1 cellular context compared by ENCODE assay signal in the genomic region with DNA sequence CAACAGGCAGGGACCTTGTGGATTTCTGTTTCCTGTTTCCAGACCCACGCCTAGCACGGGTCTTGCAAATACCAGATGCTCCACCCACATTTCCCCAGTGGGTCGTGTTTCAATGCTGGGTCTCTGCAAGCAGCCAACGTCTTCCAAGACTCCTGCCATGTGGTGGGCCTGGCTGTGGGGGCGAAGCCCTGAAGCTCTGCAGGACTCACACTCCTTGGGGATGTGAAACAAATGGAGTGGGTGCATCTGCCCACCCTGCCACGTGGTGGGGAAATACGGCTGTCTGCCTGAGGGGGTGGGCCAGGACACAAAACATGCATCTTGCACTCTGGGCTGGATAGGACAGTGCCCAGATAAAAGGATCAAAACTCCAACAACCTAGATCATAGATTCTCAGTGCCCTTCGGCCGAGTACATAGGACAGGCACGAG.
TF ChIP-seq lines count a peak whose summit lies in the region.

No MANE protein-coding gene starts in this region.

TF ChIP-seq in H1, 55 proteins besides CTCF, POLR2A, EP300 and RAD21:
- TF ChIP-seq SAP30 (IDR thresholded peaks at IDR 0.05; ENCODE audit: insufficient read depth, insufficient replicate concordance, low read length), result no peak
- no peak for TF ChIP-seq RXRA (IDR thresholded peaks at IDR 0.05; ENCODE audit: insufficient read depth, low read depth, low read length)
- TF ChIP-seq KDM4A (IDR thresholded peaks at IDR 0.05; ENCODE audit: low read depth, low read length, severe bottlenecking), result no peak
- TF ChIP-seq MAX (IDR thresholded peaks at IDR 0.05), result peak; percentile 42; the same call in 1 of the 2 replicates
